24 cellular contexts compared by ENCODE assay signal in the genomic region with DNA sequence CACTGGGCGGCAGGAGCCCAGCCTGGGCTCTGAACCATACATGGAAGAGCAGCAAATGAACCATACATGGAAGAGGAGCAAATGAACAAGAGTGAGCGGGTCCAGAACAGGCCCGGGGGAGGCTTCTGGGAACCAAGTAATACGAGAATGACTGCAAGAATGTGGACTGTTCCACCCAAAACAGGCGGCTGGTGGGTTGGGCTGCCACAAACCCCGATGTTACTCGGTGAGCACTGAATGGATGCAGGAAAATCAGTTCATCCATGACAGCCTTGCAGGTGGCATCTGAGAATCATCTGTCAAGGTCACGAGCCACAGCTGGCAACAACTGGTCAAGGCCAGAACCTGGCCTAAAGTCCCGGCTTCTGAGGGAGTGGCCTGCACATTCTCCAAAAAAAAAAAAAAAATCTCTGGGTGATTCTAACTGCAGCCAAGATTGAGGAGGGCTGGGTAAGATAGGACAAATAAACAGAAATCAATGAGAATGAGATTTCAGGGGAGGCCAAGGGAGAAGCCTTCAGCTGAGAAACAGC.
DNase-seq lines count a peak whose midpoint lies in the region; ATAC-seq and TF ChIP-seq lines count a peak whose summit lies in the region.
"Had no signal": no experiment of that assay in that cellular context is flagged by ENCODE, and none has a peak within 500 bp of the region (broad histone marks: within the 10 kb centered on the region; RNA-seq: fewer than 3 reads in every experiment).

No MANE protein-coding gene starts in this region.

- H3K27ac ChIP-seq in DND-41 (ENCODE audit: low read length) (peak overlapping the region; percentile 96), esophagus (ENCODE audit: low read depth in 2 of 2, low read length in 1 of 2) (peak overlapping the region; percentile 8 to 35), neutrophil (peak overlapping the region; percentile 71), testis (peak overlapping the region; percentile 62 to 77)
- H3K27ac ChIP-seq: brain microvascular endothelial cell, lower lobe of right lung, neural progenitor cell, RWPE1, skin epidermis had no signal

- H3K4me3 ChIP-seq in DND-41 (ENCODE audit: low read depth in 1 of 2, low read length in 2 of 2) (no peak overlapping the region), esophagus (ENCODE audit: low read depth in 1 of 2, low read length in 2 of 2) (no peak overlapping the region), neutrophil (ENCODE audit: low read depth in 1 of 2, low read length in 1 of 2) (no peak overlapping the region), testis (no peak overlapping the region)
- H3K4me3 ChIP-seq: dorsolateral prefrontal cortex, lower lobe of right lung, neural progenitor cell, skin epidermis had no signal

- TF ChIP-seq POLR2A in testis (IDR thresholded peaks at IDR 0.05) = no peak

- ATAC-seq in DND-41 (ENCODE audit: insufficient read depth, low read depth) (no peak), HG02870 (IDR thresholded peaks at IDR 0.05; ENCODE audit: unreplicated experiment) (no peak)
- ATAC-seq: activated CD8-positive, alpha-beta T cell treated with anti-CD3 and anti-CD28 coated beads, Interleukin-2, amount 10 ng/mL, durations not matched to agents 7 days and 5 days; activated T-cell treated with anti-CD3 and anti-CD28 coated beads, Interleukin-2, amount 50 U/mL, for 4 hours; lower lobe of right lung; SK-N-SH treated with all-trans-retinoic acid at 6 μM for 48 hours had no signal

- H3K36me3 ChIP-seq in DND-41 (ENCODE audit: insufficient read depth, low read length) (no peaks in the 10 kb centered on the region), esophagus (ENCODE audit: control insufficient read depth in 2 of 2, insufficient read depth in 2 of 2, low read length in 1 of 2) (no peaks in the 10 kb centered on the region), neutrophil (peaks cover 18% of the 10 kb centered on the region), testis (ENCODE audit: low read depth, missing control alignments) (no peaks in the 10 kb centered on the region)
- H3K36me3 ChIP-seq: brain microvascular endothelial cell, lower lobe of right lung, neural progenitor cell had no signal

- H2AFZ ChIP-seq in DND-41 (ENCODE audit: low read depth, low read length) = no peak overlapping the region
- H2AFZ ChIP-seq: neural progenitor cell had no signal

- H3K9me3 ChIP-seq in DND-41 (ENCODE audit: insufficient read depth, low read length, severe bottlenecking) = no peaks in the 10 kb centered on the region
- H3K9me3 ChIP-seq in esophagus (ENCODE audit: control insufficient read depth in 2 of 2, insufficient read depth in 1 of 2, low read depth in 1 of 2, low read length in 1 of 2) = no peaks in the 10 kb centered on the region
- no peaks in the 10 kb centered on the region for H3K9me3 ChIP-seq in neutrophil
- H3K9me3 ChIP-seq in testis = no peaks in the 10 kb centered on the region
- H3K9me3 ChIP-seq: lower lobe of right lung had no signal

- H3K9ac ChIP-seq in DND-41 (ENCODE audit: low read depth, low read length) = peak overlapping the region; percentile 34
- H3K9ac ChIP-seq: neural progenitor cell had no signal

- no peaks in the 10 kb centered on the region; the same call in 1 of the 2 replicates for H3K79me2 ChIP-seq in DND-41 (ENCODE audit: insufficient read depth, low read length)

- DNase-seq in DND-41 (no peak), testis (peak; percentile 65), DMS 273 (lab: John Stamatoyannopoulos, UW; ENCODE audit: unreplicated experiment) (no peak)
- DNase-seq in stimulated activated CD4-positive, alpha-beta T cell treated with anti-CD3 and anti-CD28 coated beads, Interleukin-2, amount 100 ng/mL, for 48 hours = no peak
- DNase-seq: activated CD4-positive, alpha-beta T cell treated with anti-CD3 and anti-CD28 coated beads for 1 hour; activated CD8-positive, alpha-beta T cell treated with anti-CD3 and anti-CD28 coated beads, Interleukin-2, amount 10 ng/mL, durations not matched to agents 7 days and 5 days; activated naive CD4-positive, alpha-beta T cell treated with Interleukin-2 at 50 U/mL for 16 hours; activated T-cell treated with anti-CD3 and anti-CD28 coated beads, Interleukin-2, amount 50 U/mL, for 4 hours; brain microvascular endothelial cell; EL; Karpas-422; kidney; lower lobe of right lung; NCI-H510A; stimulated activated CD8-positive, alpha-beta memory T cell treated with anti-CD3 and anti-CD28 coated beads, Interleukin-4, amount 100 ng/mL, for 48 hours; T-helper 2 cell had no signal

- 73 to 74% methylated on average over 9 of the region's 9 CpGs for whole genome bisulfite sequencing in esophagus, 2 donors
- WGBS in testis, 2 donors = 34 to 47% methylated on average over 7 to 9 of the region's 9 CpGs

- H3K27me3 ChIP-seq in DND-41 (ENCODE audit: insufficient read depth, low read length, poor library complexity) (no peaks in the 10 kb centered on the region), esophagus (ENCODE audit: control insufficient read depth in 1 of 2, insufficient read depth in 2 of 2, low read length in 2 of 2) (no peaks in the 10 kb centered on the region), neutrophil (no peaks in the 10 kb centered on the region), testis (no peaks in the 10 kb centered on the region)
- H3K27me3 ChIP-seq: brain microvascular endothelial cell, dorsolateral prefrontal cortex, neural progenitor cell had no signal

- TF ChIP-seq CTCF in DND-41 (IDR thresholded peaks at IDR 0.05; ENCODE audit: borderline replicate concordance, extremely low read depth, low read length, poor library complexity, severe bottlenecking) (no peak), neutrophil (IDR thresholded peaks at IDR 0.05) (no peak), testis (IDR thresholded peaks at IDR 0.05) (no peak)

- no peaks in the 10 kb centered on the region for H4K20me1 ChIP-seq in DND-41 (ENCODE audit: insufficient read depth, low read length)

- intact Hi-C loops in testis (cut with DNase I; ENCODE audit: low total_unique reads) = no loop called here

- peaks cover 84% of the 10 kb centered on the region for H3K4me1 ChIP-seq in DND-41 (ENCODE audit: insufficient read depth, low read length)
- H3K4me1 ChIP-seq in esophagus (ENCODE audit: control insufficient read depth in 2 of 2, insufficient read depth in 2 of 2, low read length in 1 of 2) = peaks cover 13 to 27% of the 10 kb centered on the region in 2 donors
- peaks cover 47 to 66% of the 10 kb centered on the region in 2 experiments for H3K4me1 ChIP-seq in neutrophil (ENCODE audit: control insufficient read depth in 1 of 2, insufficient read depth in 1 of 2, low read depth in 1 of 2, low read length in 1 of 2)
- peaks cover 26% of the 10 kb centered on the region for H3K4me1 ChIP-seq in testis
- H3K4me1 ChIP-seq: neural progenitor cell had no signal

- H3K4me2 ChIP-seq in DND-41 (ENCODE audit: insufficient read depth, low read length) = no peak overlapping the region
- H3K4me2 ChIP-seq: neural progenitor cell had no signal

Comparison
In these comparisons a context has a peak if more than half of its experiments do, and no peak if none do; other contexts are left out.
1. H3K27ac ChIP-seq: peak in every context shown above with its lines; median percentile 96 in DND-41; 71 in neutrophil; 70 in testis; 22 in esophagus.